In genomic region chr1:155038602-155039307, GRCh38 we compare ENCODE assay signal across 12 cellular contexts. TPM values are rescaled to one million over a fixed set of nuclear protein-coding genes. Genes with fewer than 3 reads are reported as not detected.
DNase-seq lines count a peak whose midpoint lies in the region; ATAC-seq and TF ChIP-seq lines count a peak whose summit lies in the region.
"Had no signal": no experiment of that assay in that cellular context is flagged by ENCODE, and none has a peak within 500 bp of the region (broad histone marks: within the 10 kb centered on the region; RNA-seq: fewer than 3 reads in every experiment).

No MANE protein-coding gene starts in this region.

- H3K79me2 ChIP-seq in neural progenitor cell (ENCODE audit: low read depth): no peaks in the 10 kb centered on the region

- H3K4me2 ChIP-seq in neural progenitor cell: no peak overlapping the region

- no peak for ATAC-seq in body of pancreas

- no peak for TF ChIP-seq POLR2A in body of pancreas (IDR thresholded peaks at IDR 0.05)

- peak overlapping the region; percentile 15 for H3K27ac Mint-ChIP-seq in neural progenitor cell

- peaks cover 8% of the 10 kb centered on the region for H3K27me3 Mint-ChIP-seq in neural progenitor cell (ENCODE audit: insufficient read depth, low read depth)

- H3K27me3 ChIP-seq in neural progenitor cell (no peaks in the 10 kb centered on the region), tibial artery (peaks cover 0 to 3% of the 10 kb centered on the region in 2 donors), body of pancreas (no peaks in the 10 kb centered on the region)

- H3K4me3 ChIP-seq in neural progenitor cell (no peak overlapping the region), tibial artery (no peak overlapping the region), body of pancreas (no peak overlapping the region)

- H3K36me3 ChIP-seq in neural progenitor cell (no peaks in the 10 kb centered on the region), tibial artery (no peaks in the 10 kb centered on the region), body of pancreas (replicated peaks in 1 of 2; ENCODE audit: insufficient read depth in 1 of 2, low read depth in 2 of 2) (no peaks in the 10 kb centered on the region)

- 50 to 55% methylated on average over 8 of the region's 8 CpGs for WGBS in body of pancreas, 2 donors

- no peak overlapping the region for H2AFZ ChIP-seq in neural progenitor cell (replicated peaks)

- peaks cover 12% of the 10 kb centered on the region for H3K4me1 ChIP-seq in neural progenitor cell
- no peaks in the 10 kb centered on the region for H3K4me1 ChIP-seq in tibial artery
- H3K4me1 ChIP-seq in body of pancreas: no peaks in the 10 kb centered on the region

- H3K9ac ChIP-seq in neural progenitor cell: no peak overlapping the region

- H4K20me1 ChIP-seq in neural progenitor cell (ENCODE audit: low read depth): no peaks in the 10 kb centered on the region

- no peaks in the 10 kb centered on the region for H3F3A ChIP-seq in neural progenitor cell (ENCODE audit: low read depth)

- no peaks in the 10 kb centered on the region for H3K9me3 ChIP-seq in neural progenitor cell (ENCODE audit: low read depth)
- no peaks in the 10 kb centered on the region for H3K9me3 ChIP-seq in tibial artery
- H3K9me3 ChIP-seq in body of pancreas: no peaks in the 10 kb centered on the region

- DNase-seq in Daoy (ENCODE audit: low read depth) (peak; percentile 39), MV-4-11 (lab: John Stamatoyannopoulos, UW) (peak; percentile 37), epithelial cell of prostate (ENCODE audit: low read depth, low spot score) (peak; percentile 90), neural progenitor cell (ENCODE audit: low spot score) (no peak), globus pallidus (ENCODE audit: low spot score) (no peak), tibial artery (no peak), NCI-H526 treated with DMSO at 0.1 percent for 48 hours (lab: John Stamatoyannopoulos, UW) (no peak), body of pancreas (no peak)
- DNase-seq: CD8-positive, alpha-beta memory T cell; effector memory CD4-positive, alpha-beta T cell; NCI-H146; substantia nigra had no signal

- peak overlapping the region; percentile 29 for H3K4me3 Mint-ChIP-seq in neural progenitor cell
- H3K4me3 Mint-ChIP-seq: CD8-positive, alpha-beta memory T cell had no signal

- H3K27ac ChIP-seq in epithelial cell of prostate: peak overlapping the region; percentile 72
- no peak overlapping the region for H3K27ac ChIP-seq in neural progenitor cell
- H3K27ac ChIP-seq in tibial artery: no peak overlapping the region
- H3K27ac ChIP-seq in body of pancreas: no peak overlapping the region

- no peak for TF ChIP-seq CTCF in neural progenitor cell (IDR thresholded peaks at IDR 0.05)
- no peak for TF ChIP-seq CTCF in tibial artery (IDR thresholded peaks at IDR 0.05)
- no peak for TF ChIP-seq CTCF in body of pancreas (IDR thresholded peaks at IDR 0.05)

- H3K9me3 Mint-ChIP-seq in neural progenitor cell: no peaks in the 10 kb centered on the region
- H3K9me3 Mint-ChIP-seq: CD8-positive, alpha-beta memory T cell had no signal

- no peaks in the 10 kb centered on the region for H3K36me3 Mint-ChIP-seq in neural progenitor cell
- H3K36me3 Mint-ChIP-seq: CD8-positive, alpha-beta memory T cell had no signal

- peaks cover 13% of the 10 kb centered on the region for H3K4me1 Mint-ChIP-seq in neural progenitor cell
- H3K4me1 Mint-ChIP-seq: CD8-positive, alpha-beta memory T cell had no signal

- intact Hi-C loops in tibial artery (cut with DNase I; ENCODE audit: low total_unique reads): no loop called here
- intact Hi-C loops in body of pancreas (cut with DNase I): no loop called here

RNA-seq across cellular contexts. Expression of gene DCST1, which starts 5.1 kb away (rescaled TPM):
- not detected in 2 replicates for total RNA-seq in Daoy (2014; rRNA removed; shearing (Covaris generic))
- total RNA-seq in neural progenitor cell (ENCODE audit: low replicate concordance) (not detected in 2 replicates), body of pancreas (not detected)
- total RNA-seq: CD8-positive, alpha-beta memory T cell had no signal

RNA-seq across cellular contexts. Expression of gene DCST2, which starts 5.2 kb away (rescaled TPM):
- not detected in 2 replicates for total RNA-seq in Daoy (2014; rRNA removed; shearing (Covaris generic))
- 1.8 and 2.0 TPM in 2 replicates for total RNA-seq in neural progenitor cell (ENCODE audit: low replicate concordance)
- total RNA-seq in body of pancreas: 1 to 10 TPM in 1 of 2 donors, under 1 TPM in 1; 0.33 to 1.8 TPM

RNA-seq across cellular contexts. Expression of gene ADAM15, which starts 12.4 kb away (rescaled TPM):
- total RNA-seq in Daoy (2014; rRNA removed; shearing (Covaris generic)): 44.5 and 46.2 TPM in 2 replicates
- 15.7 and 44.9 TPM in 2 replicates for total RNA-seq in neural progenitor cell (ENCODE audit: low replicate concordance)
- total RNA-seq in body of pancreas: 10 to 100 TPM; 37.2 to 48.5 TPM

RNA-seq across cellular contexts. Expression of gene EFNA4, which starts 24.8 kb away (rescaled TPM):
- 10.6 and 16.7 TPM in 2 replicates for total RNA-seq in Daoy (2014; rRNA removed; shearing (Covaris generic))
- total RNA-seq in neural progenitor cell (ENCODE audit: low replicate concordance) (10.7 and 18.4 TPM in 2 replicates), body of pancreas (1 to 10 TPM; 4.7 to 5.6 TPM)

RNA-seq across cellular contexts. Expression of gene ZBTB7B, which starts 36.2 kb away (rescaled TPM):
- 11.7 and 14.8 TPM in 2 replicates for total RNA-seq in Daoy (2014; rRNA removed; shearing (Covaris generic))
- 4.7 and 15.7 TPM in 2 replicates for total RNA-seq in neural progenitor cell (ENCODE audit: low replicate concordance)
- total RNA-seq in body of pancreas: 10 to 100 TPM; 30.1 to 34.3 TPM

Comparison
In these comparisons a context has a peak if more than half of its experiments do, and no peak if none do; other contexts are left out.
1. DNase-seq: peak in Daoy (single experiment), MV-4-11 (single experiment) and epithelial cell of prostate (single experiment); none in neural progenitor cell (single experiment), globus pallidus (single experiment), tibial artery (0 of 2), NCI-H526 treated with DMSO at 0.1 percent for 48 hours (single experiment) and body of pancreas (0 of 4).